Comparison of ENCODE assay signal across 16 cellular contexts in the genomic region with DNA sequence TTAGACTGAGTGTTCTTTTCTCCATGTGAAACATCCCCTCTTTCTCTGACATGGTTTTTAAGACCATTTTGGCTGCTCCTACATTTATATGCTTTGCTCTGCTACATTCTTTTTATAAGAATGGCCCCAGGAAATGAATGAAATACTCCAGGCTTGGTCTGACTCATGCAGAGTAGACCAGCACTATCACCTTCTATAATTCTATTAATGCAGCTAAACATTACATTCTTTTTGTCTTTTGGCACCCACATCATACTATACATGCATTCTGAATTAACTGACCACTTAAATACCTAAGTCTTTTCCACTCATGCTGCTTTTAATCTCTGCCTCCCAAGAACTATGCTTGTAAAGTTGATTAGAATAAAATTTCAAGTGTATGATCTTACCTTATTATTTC.
DNase-seq lines count a peak whose midpoint lies in the region; ATAC-seq, FAIRE-seq and TF ChIP-seq lines count a peak whose summit lies in the region.
"Had no signal": no experiment of that assay in that cellular context is flagged by ENCODE, and none has a peak within 500 bp of the region (broad histone marks: within the 10 kb centered on the region; RNA-seq: fewer than 3 reads in every experiment).

No MANE protein-coding gene starts in this region.

- peaks cover 9% of the 10 kb centered on the region for H3K9me3 Mint-ChIP-seq in activated naive CD8-positive, alpha-beta T cell treated with anti-CD3 and anti-CD28 coated beads for 36 hours

- no peak overlapping the region for H3K4me3 Mint-ChIP-seq in activated naive CD8-positive, alpha-beta T cell treated with anti-CD3 and anti-CD28 coated beads for 36 hours

- peak overlapping the region; percentile 6 for H3K27ac Mint-ChIP-seq in activated naive CD8-positive, alpha-beta T cell treated with anti-CD3 and anti-CD28 coated beads for 36 hours

- peaks cover 30% of the 10 kb centered on the region for H3K4me1 Mint-ChIP-seq in activated naive CD8-positive, alpha-beta T cell treated with anti-CD3 and anti-CD28 coated beads for 36 hours

- no peak for TF ChIP-seq RAD21 in A549 (conservative IDR thresholded peaks at IDR 0.05 in 1 of 2, IDR thresholded peaks at IDR 0.05 in 1 of 2)

- no peaks in the 10 kb centered on the region for H3K27me3 Mint-ChIP-seq in activated naive CD8-positive, alpha-beta T cell treated with anti-CD3 and anti-CD28 coated beads for 36 hours

- H3K4me3 ChIP-seq in A549 (no peak overlapping the region), fibroblast of villous mesenchyme (ENCODE audit: low read depth, low read length) (no peak overlapping the region)
- H3K4me3 ChIP-seq: body of pancreas, transverse colon had no signal

- H3K36me3 Mint-ChIP-seq in activated naive CD8-positive, alpha-beta T cell treated with anti-CD3 and anti-CD28 coated beads for 36 hours: peaks cover 46% of the 10 kb centered on the region

- ATAC-seq in A549 (peak in 1 of 2 experiments; percentile 41; a peak in 2 of 6 replicates), HG03565 (IDR thresholded peaks at IDR 0.05; ENCODE audit: unreplicated experiment) (no peak), HG02763 (IDR thresholded peaks at IDR 0.05; ENCODE audit: unreplicated experiment) (no peak)
- ATAC-seq: body of pancreas, HepG2 had no signal

- 0 out of 3 replicates have a peak, but pooled peaks cover 4% of the 10 kb centered on the region for H3K9me3 ChIP-seq in A549
- H3K9me3 ChIP-seq: body of pancreas, transverse colon had no signal

- TF ChIP-seq POLR2A in A549 (IDR thresholded peaks at IDR 0.05; ENCODE audit: low read length): no peak

- CTCF ChIA-PET in A549 (lab: Yijun Ruan, JAX): interaction anchor here (0.6 to 1.6 kb wide), 2 partner anchors 10 to 116 kb away, joined by 3 to 5 read pairs; no protein-coding TSS in a partner anchor

- H3K4me2 ChIP-seq in A549: peak overlapping the region; percentile 26; the same call in 1 of the 3 replicates

- POLR2A ChIA-PET in A549 (lab: Yijun Ruan, JAX): no interaction called here

- FAIRE-seq in A549 (lab: Jason Lieb, UNC): no peak
- FAIRE-seq: frontal cortex, HepG2 had no signal

- no peak for TF ChIP-seq EP300 in A549 (IDR thresholded peaks at IDR 0.05)

- TF ChIP-seq CTCF in A549 (IDR thresholded peaks at IDR 0.05) (no peak), fibroblast of villous mesenchyme (IDR thresholded peaks at IDR 0.05; ENCODE audit: insufficient read depth, low read depth, low read length) (no peak)

- DNase-seq in A549 (ENCODE audit: low read depth in 1 of 2, low spot score in 1 of 2) (no peak), GM03348 (ENCODE audit: low spot score) (peak; percentile 46), fibroblast of villous mesenchyme (ENCODE audit: low read depth) (peak; percentile 53), NCI-H2081 (lab: John Stamatoyannopoulos, UW) (no peak), UCSD-AML1 (lab: John Stamatoyannopoulos, UW; ENCODE audit: unreplicated experiment) (no peak)
- no peak for DNase-seq in activated naive CD8-positive, alpha-beta T cell treated with anti-CD3 and anti-CD28 coated beads for 36 hours
- DNase-seq: activated CD4-positive, alpha-beta T cell treated with anti-CD3 and anti-CD28 coated beads, Interleukin-2, amount 50 U/mL, for 4 hours; activated T-cell treated with anti-CD3 and anti-CD28 coated beads, Interleukin-2, amount 50 U/mL, for 48 hours; body of pancreas; effector CD4-positive, alpha-beta T cell; nucleus accumbens; transverse colon had no signal

- no peak overlapping the region for H3K27ac ChIP-seq in A549
- H3K27ac ChIP-seq: body of pancreas had no signal

- peaks cover 12% of the 10 kb centered on the region; the same call in 2 of the 3 replicates for H3K4me1 ChIP-seq in A549

TF ChIP-seq in A549, 52 proteins besides CTCF, POLR2A, EP300 and RAD21:
- TF ChIP-seq ZSCAN20 (CRISPR knock-in tag; IDR thresholded peaks at IDR 0.05) (no peak), NR3C1 (IDR thresholded peaks at IDR 0.05) (no peak), EHMT2 (IDR thresholded peaks at IDR 0.05; ENCODE audit: low read depth) (no peak), FOSL2 (IDR thresholded peaks at IDR 0.05) (no peak), FOSL2 (CRISPR knock-in tag; IDR thresholded peaks at IDR 0.05) (no peak), RCOR1 (IDR thresholded peaks at IDR 0.05; ENCODE audit: low read depth, low read length) (no peak), ZFP36 (IDR thresholded peaks at IDR 0.05; ENCODE audit: borderline replicate concordance, partially characterized antibody) (no peak), FOSB (CRISPR knock-in tag; IDR thresholded peaks at IDR 0.05) (no peak), MAZ (IDR thresholded peaks at IDR 0.05; ENCODE audit: borderline replicate concordance, low read depth, low read length) (no peak), CBX2 (IDR thresholded peaks at IDR 0.05; ENCODE audit: borderline replicate concordance, low read depth) (no peak), CEBPB (IDR thresholded peaks at IDR 0.05) (no peak), TP53 (CRISPR knock-in tag; IDR thresholded peaks at IDR 0.05) (no peak), CHD4 (IDR thresholded peaks at IDR 0.05; ENCODE audit: borderline replicate concordance) (no peak)
- TF ChIP-seq, protein P1, sequence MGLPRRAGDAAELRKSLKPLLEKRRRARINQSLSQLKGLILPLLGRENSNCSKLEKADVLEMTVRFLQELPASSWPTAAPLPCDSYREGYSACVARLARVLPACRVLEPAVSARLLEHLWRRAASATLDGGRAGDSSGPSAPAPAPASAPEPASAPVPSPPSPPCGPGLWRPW (IDR thresholded peaks at IDR 0.05): no peak
- TF ChIP-seq, protein P2, sequence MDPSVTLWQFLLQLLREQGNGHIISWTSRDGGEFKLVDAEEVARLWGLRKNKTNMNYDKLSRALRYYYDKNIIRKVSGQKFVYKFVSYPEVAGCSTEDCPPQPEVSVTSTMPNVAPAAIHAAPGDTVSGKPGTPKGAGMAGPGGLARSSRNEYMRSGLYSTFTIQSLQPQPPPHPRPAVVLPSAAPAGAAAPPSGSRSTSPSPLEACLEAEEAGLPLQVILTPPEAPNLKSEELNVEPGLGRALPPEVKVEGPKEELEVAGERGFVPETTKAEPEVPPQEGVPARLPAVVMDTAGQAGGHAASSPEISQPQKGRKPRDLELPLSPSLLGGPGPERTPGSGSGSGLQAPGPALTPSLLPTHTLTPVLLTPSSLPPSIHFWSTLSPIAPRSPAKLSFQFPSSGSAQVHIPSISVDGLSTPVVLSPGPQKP (IDR thresholded peaks at IDR 0.05; ENCODE audit: low read depth, low read length): no peak
- TF ChIP-seq, protein P3, sequence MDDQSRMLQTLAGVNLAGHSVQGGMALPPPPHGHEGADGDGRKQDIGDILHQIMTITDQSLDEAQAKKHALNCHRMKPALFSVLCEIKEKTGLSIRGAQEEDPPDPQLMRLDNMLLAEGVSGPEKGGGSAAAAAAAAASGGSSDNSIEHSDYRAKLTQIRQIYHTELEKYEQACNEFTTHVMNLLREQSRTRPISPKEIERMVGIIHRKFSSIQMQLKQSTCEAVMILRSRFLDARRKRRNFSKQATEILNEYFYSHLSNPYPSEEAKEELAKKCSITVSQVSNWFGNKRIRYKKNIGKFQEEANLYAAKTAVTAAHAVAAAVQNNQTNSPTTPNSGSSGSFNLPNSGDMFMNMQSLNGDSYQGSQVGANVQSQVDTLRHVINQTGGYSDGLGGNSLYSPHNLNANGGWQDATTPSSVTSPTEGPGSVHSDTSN (IDR thresholded peaks at IDR 0.05): no peak
- TF ChIP-seq, protein P4, sequence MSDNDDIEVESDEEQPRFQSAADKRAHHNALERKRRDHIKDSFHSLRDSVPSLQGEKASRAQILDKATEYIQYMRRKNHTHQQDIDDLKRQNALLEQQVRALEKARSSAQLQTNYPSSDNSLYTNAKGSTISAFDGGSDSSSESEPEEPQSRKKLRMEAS (IDR thresholded peaks at IDR 0.05): no peak
- TF ChIP-seq, protein P5, sequence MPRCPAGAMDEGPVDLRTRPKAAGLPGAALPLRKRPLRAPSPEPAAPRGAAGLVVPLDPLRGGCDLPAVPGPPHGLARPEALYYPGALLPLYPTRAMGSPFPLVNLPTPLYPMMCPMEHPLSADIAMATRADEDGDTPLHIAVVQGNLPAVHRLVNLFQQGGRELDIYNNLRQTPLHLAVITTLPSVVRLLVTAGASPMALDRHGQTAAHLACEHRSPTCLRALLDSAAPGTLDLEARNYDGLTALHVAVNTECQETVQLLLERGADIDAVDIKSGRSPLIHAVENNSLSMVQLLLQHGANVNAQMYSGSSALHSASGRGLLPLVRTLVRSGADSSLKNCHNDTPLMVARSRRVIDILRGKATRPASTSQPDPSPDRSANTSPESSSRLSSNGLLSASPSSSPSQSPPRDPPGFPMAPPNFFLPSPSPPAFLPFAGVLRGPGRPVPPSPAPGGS (IDR thresholded peaks at IDR 0.05): no peak

Comparison
In these comparisons a context has a peak if more than half of its experiments do, and no peak if none do; other contexts are left out.
1. DNase-seq: peak in GM03348 (single experiment) and fibroblast of villous mesenchyme (single experiment); none in A549 (0 of 2), activated naive CD8-positive, alpha-beta T cell treated with anti-CD3 and anti-CD28 coated beads for 36 hours (single experiment), NCI-H2081 (0 of 2) and UCSD-AML1 (single experiment).